ENCODE assay signal across 1 cellular context in the genomic region with DNA sequence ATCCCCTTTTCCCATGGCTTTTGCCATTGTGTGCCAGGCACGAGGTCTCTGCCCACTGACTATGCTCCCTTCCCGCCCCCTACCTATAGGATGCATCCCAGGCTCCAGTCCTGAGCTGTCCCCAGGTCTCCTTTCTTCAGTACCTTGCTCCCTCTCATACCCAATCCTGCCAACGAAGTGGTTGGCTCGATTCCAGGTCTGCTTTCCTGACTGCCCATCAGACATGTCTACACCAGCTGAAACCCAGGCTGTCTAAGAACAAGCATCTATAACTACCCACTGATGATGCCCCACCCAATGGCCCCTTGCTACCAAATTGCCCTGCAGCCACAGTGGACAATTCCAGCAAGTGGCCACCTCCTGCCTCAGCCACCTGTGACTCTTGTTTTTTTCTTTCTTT.
TF ChIP-seq lines count a peak whose summit lies in the region.

No MANE protein-coding gene starts in this region.

TF ChIP-seq in IMR-90, 13 proteins besides CTCF, POLR2A, EP300 and RAD21 (continued from another document):
- TF ChIP-seq, protein P1, sequence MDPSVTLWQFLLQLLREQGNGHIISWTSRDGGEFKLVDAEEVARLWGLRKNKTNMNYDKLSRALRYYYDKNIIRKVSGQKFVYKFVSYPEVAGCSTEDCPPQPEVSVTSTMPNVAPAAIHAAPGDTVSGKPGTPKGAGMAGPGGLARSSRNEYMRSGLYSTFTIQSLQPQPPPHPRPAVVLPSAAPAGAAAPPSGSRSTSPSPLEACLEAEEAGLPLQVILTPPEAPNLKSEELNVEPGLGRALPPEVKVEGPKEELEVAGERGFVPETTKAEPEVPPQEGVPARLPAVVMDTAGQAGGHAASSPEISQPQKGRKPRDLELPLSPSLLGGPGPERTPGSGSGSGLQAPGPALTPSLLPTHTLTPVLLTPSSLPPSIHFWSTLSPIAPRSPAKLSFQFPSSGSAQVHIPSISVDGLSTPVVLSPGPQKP (IDR thresholded peaks at IDR 0.05; ENCODE audit: borderline replicate concordance, low read depth, low read length): no peak
- TF ChIP-seq BHLHE40 (IDR thresholded peaks at IDR 0.05; ENCODE audit: low read depth, low read length) (no peak), SMC3 (IDR thresholded peaks at IDR 0.05; ENCODE audit: low read depth, low read length) (no peak), NFE2L2 (IDR thresholded peaks at IDR 0.05; ENCODE audit: low read depth, low read length) (no peak), RFX5 (IDR thresholded peaks at IDR 0.05; ENCODE audit: low read depth, low read length) (no peak)
TF ChIP-seq in IMR-90: peak in this region for 0.
